In the genomic region with DNA sequence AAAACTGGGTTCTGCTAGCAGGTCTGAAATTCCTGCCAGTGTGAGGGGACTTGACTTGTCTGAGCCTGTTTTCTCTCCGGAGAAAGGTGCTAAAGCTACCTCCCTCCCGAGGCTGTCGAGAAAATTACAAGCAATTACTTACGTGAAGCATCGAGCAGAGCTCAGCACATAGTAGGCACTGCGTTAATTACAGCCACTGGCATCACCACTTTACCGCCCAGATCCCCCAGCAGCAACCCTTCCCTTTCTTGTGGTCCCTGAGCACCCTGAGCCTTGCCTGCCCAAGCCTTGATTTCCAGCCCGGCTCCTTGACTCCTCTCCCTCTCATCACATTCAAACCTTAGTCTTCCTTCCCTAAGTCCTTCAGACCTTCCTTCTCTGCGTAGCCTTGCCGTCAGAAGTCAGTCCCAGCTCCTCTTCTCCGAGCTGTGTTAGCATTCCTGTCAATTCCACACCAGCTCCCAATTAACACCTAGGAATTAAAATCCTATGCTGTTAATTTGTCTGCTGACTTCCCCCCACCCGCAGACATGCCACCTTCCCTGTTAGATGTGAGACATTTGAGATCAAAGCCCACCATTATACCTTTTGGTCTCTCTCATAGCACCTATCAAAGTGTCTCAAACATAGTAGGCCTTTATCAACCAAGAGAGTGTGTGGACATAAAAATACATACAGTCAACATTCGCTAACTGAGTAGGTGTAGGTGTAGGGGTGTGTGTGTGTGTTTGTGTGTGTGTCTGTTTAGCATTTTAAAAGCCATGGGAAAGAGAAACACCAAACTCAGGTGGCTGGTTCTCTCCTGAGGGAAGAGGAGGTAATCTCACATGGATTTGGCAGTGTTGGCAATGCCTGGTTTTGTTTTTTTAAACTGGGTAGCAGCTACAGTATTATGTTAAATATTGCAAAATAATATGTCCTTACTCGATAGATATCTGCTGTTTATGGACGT, we compare ENCODE assay signal across 31 cellular contexts. TPM values are rescaled to one million over a fixed set of nuclear protein-coding genes. Genes with fewer than 3 reads are reported as not detected.
A peak's percentile ranks its signal among the peaks of the same experiment; 100 is the strongest.
DNase-seq lines count a peak whose midpoint lies in the region; ATAC-seq, FAIRE-seq and TF ChIP-seq lines count a peak whose summit lies in the region.
"Had no signal": no experiment of that assay in that cellular context is flagged by ENCODE, and none has a peak within 500 bp of the region (broad histone marks: within the 10 kb centered on the region; RNA-seq: fewer than 3 reads in every experiment).

No MANE protein-coding gene starts in this region.

- H3K56ac ChIP-seq in H1 (replicated peaks; ENCODE audit: insufficient read length, low read depth, low read length), result no peak overlapping the region

- H2BK5ac ChIP-seq in H1 (ENCODE audit: low read depth, low read length), result no peak overlapping the region

- FAIRE-seq in H1 (lab: Jason Lieb, UNC) (peak; percentile 84), urothelium cell line (lab: Jason Lieb, UNC) (no peak)
- FAIRE-seq: GM12891 had no signal

- no peak overlapping the region for H2AK5ac ChIP-seq in H1 (ENCODE audit: low read depth, low read length)

- peak in 2 of 3 experiments; percentile 55 to 62; a peak in 3 of 4 replicates for TF ChIP-seq CTCF in H1 (IDR thresholded peaks at IDR 0.05; ENCODE audit: control extremely low read depth in 1 of 3, insufficient read depth in 1 of 3, low read depth in 1 of 3, low read length in 3 of 3)
- no peak for TF ChIP-seq CTCF in neural crest cell (conservative IDR thresholded peaks at IDR 0.05)

- no peaks in the 10 kb centered on the region for H3K9me3 ChIP-seq in H1 (ENCODE audit: insufficient read depth in 2 of 2, low read depth in 1 of 2, low read length in 1 of 2)
- H3K9me3 ChIP-seq: left lung, SJCRH30, transverse colon had no signal

- H3K9ac ChIP-seq in H1 (replicated peaks in 1 of 4; ENCODE audit: extremely low read depth in 1 of 4, low read depth in 3 of 4, low read length in 3 of 4), result no peak overlapping the region

- no peak for TF ChIP-seq EP300 in H1 (IDR thresholded peaks at IDR 0.05; ENCODE audit: borderline replicate concordance in 1 of 2, low read depth in 2 of 2, low read length in 2 of 2)

- peaks cover 4 to 15% (median 12%) of the 10 kb centered on the region in 4 experiments; a peak in 6 of 7 replicates for H3K4me1 ChIP-seq in H1 (replicated peaks in 1 of 4; ENCODE audit: control insufficient read depth in 3 of 4, insufficient read depth in 4 of 4, low read length in 3 of 4)

- peaks cover 7% of the 10 kb centered on the region for H3K23me2 ChIP-seq in H1 (ENCODE audit: low read depth, low read length)

- no peaks in the 10 kb centered on the region for H3K36me3 Mint-ChIP-seq in neural crest cell (ENCODE audit: low read depth)
- H3K36me3 Mint-ChIP-seq: brain; CD8-positive, alpha-beta memory T cell; natural killer cell treated with Interleukin-12 subunit alpha and Interleukin-12 subunit beta and Interleukin-15 and Interleukin-18, amount 100 ng/mL, for 72 hours had no signal

- H2BK15ac ChIP-seq in H1 (ENCODE audit: low read length), result no peak overlapping the region

- POLR2A ChIA-PET in H1 (lab: Charles Lee; ENCODE audit: partially characterized antibody), result no interaction called here

- CTCF ChIA-PET in H1 (lab: Charles Lee; ENCODE audit: partially characterized antibody), result interaction anchor here (0.8 to 13.1 kb wide), 20 partner anchors 8 to 469 kb away, joined by 3 to 473 read pairs (median 4); partner anchors contain the start of gene TP53AIP1

- no peak overlapping the region for H4K91ac ChIP-seq in H1 (replicated peaks; ENCODE audit: insufficient read length, low read length)

- no peak overlapping the region for H3K27ac Mint-ChIP-seq in neural crest cell (ENCODE audit: unreplicated experiment)
- H3K27ac Mint-ChIP-seq: activated naive CD8-positive, alpha-beta T cell treated with anti-CD3 and anti-CD28 coated beads, Interleukin-2, amount 50 U/mL, for 24 hours; CD8-positive, alpha-beta memory T cell; natural killer cell treated with Interleukin-12 subunit alpha and Interleukin-12 subunit beta and Interleukin-15 and Interleukin-18, amount 100 ng/mL, for 72 hours had no signal

- TF ChIP-seq RAD21 in H1 (IDR thresholded peaks at IDR 0.05 in 1 of 2, conservative IDR thresholded peaks at IDR 0.05 in 1 of 2; ENCODE audit: low read depth in 2 of 2, low read length in 2 of 2), result peak; percentile 36

- H3K36me3 ChIP-seq in H1 (ENCODE audit: control insufficient read depth in 2 of 4, insufficient read depth in 4 of 4, low read length in 3 of 4), result no peaks in the 10 kb centered on the region
- H3K36me3 ChIP-seq: left lung, SJCRH30, transverse colon had no signal

- H3K9me3 Mint-ChIP-seq in neural crest cell, result no peaks in the 10 kb centered on the region
- H3K9me3 Mint-ChIP-seq: activated naive CD8-positive, alpha-beta T cell treated with anti-CD3 and anti-CD28 coated beads, Interleukin-2, amount 50 U/mL, for 24 hours; brain; CD8-positive, alpha-beta memory T cell; natural killer cell treated with Interleukin-12 subunit alpha and Interleukin-12 subunit beta and Interleukin-15 and Interleukin-18, amount 100 ng/mL, for 72 hours had no signal

- peaks cover 0 to 3% of the 10 kb centered on the region in 2 experiments for H4K20me1 ChIP-seq in H1 (replicated peaks in 1 of 2; ENCODE audit: control insufficient read depth in 1 of 2, insufficient read depth in 2 of 2, low read length in 2 of 2)

- no peak overlapping the region for H2BK12ac ChIP-seq in H1 (ENCODE audit: low read depth, low read length)

- H3K18ac ChIP-seq in H1 (ENCODE audit: extremely low read depth, low read length), result no peak overlapping the region

- H2AFZ ChIP-seq in H1 (ENCODE audit: low read length), result no peak overlapping the region

- DNase-seq in NCI-H2171 treated with DMSO at 0.1 percent for 48 hours (lab: John Stamatoyannopoulos, UW) (peak; percentile 49), NCI-H2171 (lab: John Stamatoyannopoulos, UW) (no peak), NCI-H526 (lab: John Stamatoyannopoulos, UW) (peak; percentile 41 to 74), H1 (ENCODE audit: low read depth in 1 of 2, low spot score in 2 of 2) (peak in 1 of 2 experiments; percentile 59), neural crest cell (ENCODE audit: low read depth, low spot score) (no peak), cerebellum (ENCODE audit: low spot score) (no peak), urothelium cell line (ENCODE audit: low spot score) (no peak)
- DNase-seq: 8988T; activated effector memory CD4-positive, alpha-beta T cell treated with anti-CD3 and anti-CD28 coated beads, Interleukin-2, amount 50 U/mL, for 16 hours; activated naive CD8-positive, alpha-beta T cell treated with anti-CD3 and anti-CD28 coated beads, Interleukin-2, amount 50 U/mL, for 24 hours; AML-193; CD8-positive, alpha-beta memory T cell; DMS79; midbrain; NCI-H1092 treated with DMSO at 0.1 percent for 48 hours; NCI-H2107; NCI-H524 treated with DMSO at 0.1 percent for 48 hours; SJCRH30; stimulated activated CD8-positive, alpha-beta memory T cell treated with anti-CD3 and anti-CD28 coated beads, Interleukin-4, amount 100 ng/mL, for 48 hours; transverse colon had no signal

- H3K23ac ChIP-seq in H1 (ENCODE audit: insufficient read length), result no peak overlapping the region

- H3K4me3 Mint-ChIP-seq in neural crest cell, result peak overlapping the region; percentile 41
- H3K4me3 Mint-ChIP-seq: activated naive CD8-positive, alpha-beta T cell treated with anti-CD3 and anti-CD28 coated beads, Interleukin-2, amount 50 U/mL, for 24 hours; CD8-positive, alpha-beta memory T cell; natural killer cell treated with Interleukin-12 subunit alpha and Interleukin-12 subunit beta and Interleukin-15 and Interleukin-18, amount 100 ng/mL, for 72 hours had no signal

- WGBS in H1 (ENCODE audit: extremely low coverage in 1 of 2, insufficient coverage in 1 of 2, insufficient read length in 1 of 2, insufficient replicate concordance in 2 of 2, low coverage in 1 of 2, low lambda C conversion rate in 2 of 2, missing lambda C conversion rate in 1 of 2), 2 experiments, result 28% methylated on average over 15 of the region's 15 CpGs; no CpG with 5 or more reads in 1 of the 2 experiments

- H3K4ac ChIP-seq in H1 (replicated peaks; ENCODE audit: insufficient read length, low read depth, low read length), result no peak overlapping the region

- TF ChIP-seq POLR2A in H1 (IDR thresholded peaks at IDR 0.05; ENCODE audit: control extremely low read depth in 1 of 2, low read depth in 2 of 2, low read length in 2 of 2), result no peak

- H3K27ac ChIP-seq in H1 (ENCODE audit: low read depth, low read length), result no peak overlapping the region
- H3K27ac ChIP-seq: coronary artery, left lung, SJCRH30, transverse colon had no signal

- H2BK20ac ChIP-seq in H1 (ENCODE audit: low read length), result no peak overlapping the region

- H4K5ac ChIP-seq in H1 (ENCODE audit: insufficient read length, low read depth, low read length), result no peak overlapping the region

- H3K79me1 ChIP-seq in H1 (ENCODE audit: low read depth, low read length), result no peaks in the 10 kb centered on the region

- no peak overlapping the region; a peak in 1 of 8 replicates for H3K4me3 ChIP-seq in H1 (ENCODE audit: extremely low read depth in 1 of 4, insufficient read depth in 2 of 4, low read depth in 3 of 4, low read length in 4 of 4)
- H3K4me3 ChIP-seq: coronary artery, left lung, SJCRH30, transverse colon had no signal

- H3K4me2 ChIP-seq in H1 (ENCODE audit: insufficient read depth in 1 of 2, low read depth in 2 of 2, low read length in 2 of 2), result peak overlapping the region; percentile 47 to 52

- no peak overlapping the region for H2BK120ac ChIP-seq in H1 (replicated peaks; ENCODE audit: low read depth, low read length)

- peaks cover 35 to 72% (median 67%) of the 10 kb centered on the region in 4 experiments for H3K27me3 ChIP-seq in H1 (replicated peaks in 1 of 4; ENCODE audit: control insufficient read depth in 3 of 4, extremely low read depth in 1 of 4, insufficient read depth in 3 of 4, low read length in 3 of 4)
- H3K27me3 ChIP-seq: SJCRH30 had no signal

- no peaks in the 10 kb centered on the region for H3K79me2 ChIP-seq in H1 (ENCODE audit: control insufficient read depth in 1 of 2, insufficient read depth in 2 of 2, low read length in 2 of 2)

- no peak overlapping the region for H4K8ac ChIP-seq in H1 (ENCODE audit: extremely low read depth, insufficient read depth, low read length)

- ATAC-seq in HG03520 (IDR thresholded peaks at IDR 0.05; ENCODE audit: unreplicated experiment), result no peak
- ATAC-seq: activated naive CD8-positive, alpha-beta T cell treated with anti-CD3 and anti-CD28 coated beads, Interleukin-2, amount 50 U/mL, for 24 hours; left lung; natural killer cell treated with Interleukin-12 subunit alpha and Interleukin-12 subunit beta and Interleukin-15 and Interleukin-18, amount 100 ng/mL, for 72 hours; Panc1 had no signal

- H3K27me3 Mint-ChIP-seq in neural crest cell (ENCODE audit: low read depth), result peaks cover 72% of the 10 kb centered on the region

- peaks cover 15% of the 10 kb centered on the region for H3K4me1 Mint-ChIP-seq in neural crest cell

- H3K14ac ChIP-seq in H1 (ENCODE audit: insufficient read length), result no peak overlapping the region

RNA-seq across cellular contexts. Expression of gene KCNJ5, which starts 2.8 kb away (rescaled TPM):
- total RNA-seq in H1 (2021; fragmentation: NEBNext Ultra II Directional; extraction: Animal tissue kit (Norgen Biotek cat#: 25700)), result not detected in 2 replicates
- 0.03 and 0.05 TPM in 2 replicates for polyA plus RNA-seq in H1 (2011; rRNA removed)
- 0.03 TPM for polyA plus RNA-seq in H1 (2011; cell fraction: cytosol; rRNA removed)
- 0.10 TPM for polyA plus RNA-seq in H1 (2011; cell fraction: nucleus; rRNA removed)
- polyA plus RNA-seq in H1 (2012, experiment 1 of 2), result 0.03 to 0.09 TPM in 2 of 4 replicates, not detected in the others
- polyA plus RNA-seq in H1 (2012, experiment 2 of 2), result not detected
- polyA plus RNA-seq in H1 (2013, experiment 1 of 2), result not detected
- not detected for polyA plus RNA-seq in H1 (2013, experiment 2 of 2)
- polyA minus RNA-seq in H1 (2011; rRNA and poly(A)+ RNA removed), result 0.13 TPM in 1 of 2 replicates, not detected in the other
- polyA minus RNA-seq in H1 (2011; cell fraction: cytosol; rRNA and poly(A)+ RNA removed), result 0.22 TPM
- polyA minus RNA-seq in H1 (2011; cell fraction: nucleus; rRNA and poly(A)+ RNA removed), result not detected
- total RNA-seq in neural crest cell, result 0.14 and 0.20 TPM in 2 replicates
- total RNA-seq in cerebellum, result 0.82 TPM
- total RNA-seq: natural killer cell treated with Interleukin-12 subunit alpha and Interleukin-12 subunit beta and Interleukin-15 and Interleukin-18, amount 100 ng/mL, for 72 hours; T-helper 1 cell treated with Interleukin-12 subunit alpha and Interleukin-12 subunit beta and Interleukin-4 antibody, amounts not matched to agents 30 ng/mL and 1 ng/mL, for 36 hours had no signal
- polyA plus RNA-seq: CD8-positive, alpha-beta memory T cell had no signal

RNA-seq across cellular contexts. Expression of gene KCNJ1, which starts 21.2 kb away (rescaled TPM):
- total RNA-seq in H1 (2021; fragmentation: NEBNext Ultra II Directional; extraction: Animal tissue kit (Norgen Biotek cat#: 25700)), result 0.15 and 0.17 TPM in 2 replicates
- polyA plus RNA-seq in H1 (2011; rRNA removed), result 0.19 and 0.23 TPM in 2 replicates
- polyA plus RNA-seq in H1 (2011; cell fraction: cytosol; rRNA removed), result 0.14 TPM
- 0.14 TPM for polyA plus RNA-seq in H1 (2011; cell fraction: nucleus; rRNA removed)
- 0.17 to 0.64 TPM (median 0.23 TPM) in 4 replicates for polyA plus RNA-seq in H1 (2012, experiment 1 of 2)
- polyA plus RNA-seq in H1 (2012, experiment 2 of 2), result not detected
- polyA plus RNA-seq in H1 (2013, experiment 1 of 2), result 0.12 TPM
- polyA plus RNA-seq in H1 (2013, experiment 2 of 2), result 0.11 TPM
- polyA minus RNA-seq in H1 (2011; rRNA and poly(A)+ RNA removed), result 0.06 and 0.22 TPM in 2 replicates
- polyA minus RNA-seq in H1 (2011; cell fraction: cytosol; rRNA and poly(A)+ RNA removed), result not detected
- 0.10 TPM for polyA minus RNA-seq in H1 (2011; cell fraction: nucleus; rRNA and poly(A)+ RNA removed)
- total RNA-seq in neural crest cell (not detected in 2 replicates), cerebellum (not detected)
- total RNA-seq: CD8-positive, alpha-beta memory T cell; fibroblast of lung; glomerular endothelial cell; left lung; LHCN-M2; natural killer cell treated with Interleukin-12 subunit alpha and Interleukin-12 subunit beta and Interleukin-15 and Interleukin-18, amount 100 ng/mL, for 72 hours; SJCRH30; T-helper 1 cell treated with Interleukin-12 subunit alpha and Interleukin-12 subunit beta and Interleukin-4 antibody, amounts not matched to agents 30 ng/mL and 1 ng/mL, for 36 hours; transverse colon had no signal
- polyA plus RNA-seq: CD8-positive, alpha-beta memory T cell; fibroblast of lung had no signal

RNA-seq across cellular contexts. Expression of gene TP53AIP1, which starts 54.4 kb away (rescaled TPM):
- not detected in 2 replicates for total RNA-seq in H1 (2021; fragmentation: NEBNext Ultra II Directional; extraction: Animal tissue kit (Norgen Biotek cat#: 25700))
- polyA plus RNA-seq in H1 (2011; rRNA removed), result 0.03 TPM in 1 of 2 replicates, not detected in the other
- polyA plus RNA-seq in H1 (2011; cell fraction: cytosol; rRNA removed), result 0.04 TPM
- polyA plus RNA-seq in H1 (2011; cell fraction: nucleus; rRNA removed), result 0.19 TPM
- polyA plus RNA-seq in H1 (2012, experiment 1 of 2), result 0.18 to 0.25 TPM in 2 of 4 replicates, not detected in the others
- not detected for polyA plus RNA-seq in H1 (2012, experiment 2 of 2)
- polyA plus RNA-seq in H1 (2013, experiment 1 of 2), result 0.04 TPM
- 0.02 TPM for polyA plus RNA-seq in H1 (2013, experiment 2 of 2)
- not detected in 2 replicates for polyA minus RNA-seq in H1 (2011; rRNA and poly(A)+ RNA removed)
- not detected for polyA minus RNA-seq in H1 (2011; cell fraction: cytosol; rRNA and poly(A)+ RNA removed)
- polyA minus RNA-seq in H1 (2011; cell fraction: nucleus; rRNA and poly(A)+ RNA removed), result 0.70 TPM
- total RNA-seq in neural crest cell (0.25 TPM in 1 of 2 replicates, not detected in the other), cerebellum (1.5 TPM)
- total RNA-seq: CD8-positive, alpha-beta memory T cell; fibroblast of lung; glomerular endothelial cell; LHCN-M2; natural killer cell treated with Interleukin-12 subunit alpha and Interleukin-12 subunit beta and Interleukin-15 and Interleukin-18, amount 100 ng/mL, for 72 hours; SJCRH30; T-helper 1 cell treated with Interleukin-12 subunit alpha and Interleukin-12 subunit beta and Interleukin-4 antibody, amounts not matched to agents 30 ng/mL and 1 ng/mL, for 36 hours had no signal
- polyA plus RNA-seq: CD8-positive, alpha-beta memory T cell; fibroblast of lung had no signal

Comparison
In these comparisons a context has a peak if more than half of its experiments do, and no peak if none do; other contexts are left out.
1. DNase-seq: peak in NCI-H2171 treated with DMSO at 0.1 percent for 48 hours (single experiment) and NCI-H526 (2 of 2); none in NCI-H2171 (single experiment), neural crest cell (single experiment), cerebellum (single experiment) and urothelium cell line (single experiment).